In the genomic region with DNA sequence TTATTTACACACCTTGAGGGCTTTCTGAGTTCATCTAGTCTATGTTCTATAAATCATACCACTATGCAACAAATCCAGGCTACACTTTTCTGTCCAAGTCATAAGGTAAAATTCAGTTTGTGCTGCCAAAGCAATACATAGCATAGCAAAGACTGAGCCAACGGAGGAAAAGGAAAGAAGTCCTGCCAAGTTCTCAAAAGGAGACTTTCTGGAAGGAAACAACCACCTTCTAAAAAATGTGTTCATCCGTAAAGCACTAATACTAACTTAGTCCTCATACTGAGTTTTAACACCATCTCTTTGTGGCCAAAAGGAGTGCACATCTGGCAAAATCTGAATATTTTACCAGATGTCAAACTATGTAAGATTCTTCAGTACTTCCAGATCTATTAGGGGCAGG, we compare ENCODE assay signal across 19 cellular contexts.
DNase-seq lines count a peak whose midpoint lies in the region; FAIRE-seq and TF ChIP-seq lines count a peak whose summit lies in the region.
"Had no signal": no experiment of that assay in that cellular context is flagged by ENCODE, and none has a peak within 500 bp of the region (broad histone marks: within the 10 kb centered on the region; RNA-seq: fewer than 3 reads in every experiment).

No MANE protein-coding gene starts in this region.

- peak; percentile 32 for DNase-seq in astrocyte of the cerebellum (ENCODE audit: low read depth)
- peak; percentile 77 for DNase-seq in endothelial cell of umbilical vein (ENCODE audit: low read depth, low spot score)
- peak; percentile 14 for DNase-seq in glomerular endothelial cell (ENCODE audit: extremely low read depth, low read depth, low spot score)
- DNase-seq in pons (ENCODE audit: low spot score) = peak; percentile 21
- no peak for DNase-seq in CD4-positive, alpha-beta memory T cell
- no peak for DNase-seq in RCC 7860 (ENCODE audit: low spot score)
- DNase-seq in ovary = no peak
- DNase-seq in activated CD8-positive, alpha-beta memory T cell treated with anti-CD3 and anti-CD28 coated beads, Interleukin-2, amount 50 U/mL, for 48 hours = no peak
- DNase-seq: 8988T; Calu3; CD8-positive, alpha-beta T cell; DMS79 treated with DMSO at 0.1 percent for 48 hours; GF-D8; GOT3; H7; HFFc6 had no signal

- peaks cover 0 to 1% (median 0%) of the 10 kb centered on the region in 8 donors for H3K9me3 Mint-ChIP-seq in CD4-positive, alpha-beta memory T cell
- H3K9me3 Mint-ChIP-seq: CD14-positive monocyte; CD8-positive, alpha-beta T cell; HFFc6 had no signal

- H3K4me2 ChIP-seq in endothelial cell of umbilical vein (ENCODE audit: insufficient read depth, low read length) = no peak overlapping the region
- H3K4me2 ChIP-seq: BLaER1 had no signal

- TF ChIP-seq POLR2A in endothelial cell of umbilical vein (IDR thresholded peaks at IDR 0.05; ENCODE audit: low read depth, low read length) (no peak), ovary (IDR thresholded peaks at IDR 0.05) (no peak)

- POLR2A ChIA-PET in endothelial cell of umbilical vein (lab: Charles Lee) = no interaction called here
- POLR2A ChIA-PET in CD4-positive, alpha-beta memory T cell (lab: Charles Lee; ENCODE audit: partially characterized antibody) = no interaction called here

- H3K36me3 Mint-ChIP-seq in CD4-positive, alpha-beta memory T cell = no peaks in the 10 kb centered on the region
- H3K36me3 Mint-ChIP-seq: CD14-positive monocyte; CD8-positive, alpha-beta T cell had no signal

- H3K27ac Mint-ChIP-seq in CD4-positive, alpha-beta memory T cell = no peak overlapping the region
- H3K27ac Mint-ChIP-seq: CD14-positive monocyte; CD8-positive, alpha-beta T cell; HFFc6 had no signal

- in situ Hi-C loops in astrocyte of the cerebellum (cut with HindIII; ENCODE audit: low sequenced_read_pairs) = no loop called here

- H2AFZ ChIP-seq in endothelial cell of umbilical vein (ENCODE audit: low read depth, low read length) = no peak overlapping the region

- H3K4me3 Mint-ChIP-seq in CD4-positive, alpha-beta memory T cell = no peak overlapping the region
- H3K4me3 Mint-ChIP-seq: CD14-positive monocyte; CD8-positive, alpha-beta T cell; HFFc6 had no signal

- H3K4me3 ChIP-seq in astrocyte of the cerebellum (ENCODE audit: low read depth, low read length) = no peak overlapping the region
- H3K4me3 ChIP-seq in endothelial cell of umbilical vein (replicated peaks in 1 of 3; ENCODE audit: insufficient read depth in 1 of 3, low read depth in 1 of 3, low read length in 3 of 3) = no peak overlapping the region
- H3K4me3 ChIP-seq in CD4-positive, alpha-beta memory T cell (ENCODE audit: low read length in 2 of 2) = no peak overlapping the region
- H3K4me3 ChIP-seq in ovary = no peak overlapping the region
- H3K4me3 ChIP-seq: BLaER1 had no signal

- H3K9me3 ChIP-seq in endothelial cell of umbilical vein (replicated peaks; ENCODE audit: control insufficient read depth, insufficient read depth, low read length) = no peaks in the 10 kb centered on the region
- no peaks in the 10 kb centered on the region for H3K9me3 ChIP-seq in CD4-positive, alpha-beta memory T cell (ENCODE audit: control insufficient read depth in 1 of 2, low read length in 2 of 2)
- H3K9me3 ChIP-seq in ovary = no peaks in the 10 kb centered on the region
- H3K9me3 ChIP-seq: BLaER1 had no signal

- H3K4me1 ChIP-seq in endothelial cell of umbilical vein (ENCODE audit: control insufficient read depth, extremely low read depth, insufficient read depth, low read length) (no peaks in the 10 kb centered on the region), ovary (ENCODE audit: insufficient read depth) (peaks cover 2% of the 10 kb centered on the region)
- no peaks in the 10 kb centered on the region for H3K4me1 ChIP-seq in CD4-positive, alpha-beta memory T cell (ENCODE audit: insufficient read depth, low read length)
- H3K4me1 ChIP-seq: BLaER1 had no signal

- TF ChIP-seq CTCF in astrocyte of the cerebellum (IDR thresholded peaks at IDR 0.05; ENCODE audit: low read depth, low read length, missing control alignments) = no peak
- TF ChIP-seq CTCF in endothelial cell of umbilical vein (IDR thresholded peaks at IDR 0.05; ENCODE audit: extremely low read depth in 1 of 2, insufficient read depth in 1 of 2, low read depth in 1 of 2, low read length in 2 of 2) = no peak
- TF ChIP-seq CTCF in ovary (IDR thresholded peaks at IDR 0.05) = no peak

- dilution Hi-C loops in endothelial cell of umbilical vein (cut with MboI; ENCODE audit: extremely low pct_ligation_motif_present, low sequenced_read_pairs) = no loop called here

- no peaks in the 10 kb centered on the region for H3K4me1 Mint-ChIP-seq in CD4-positive, alpha-beta memory T cell
- H3K4me1 Mint-ChIP-seq: CD14-positive monocyte had no signal

- BruUV-seq in endothelial cell of umbilical vein (replicated peaks; lab: Mats Ljungman, UMichigan) = no TSS peak

- H3K79me2 ChIP-seq in endothelial cell of umbilical vein (ENCODE audit: control insufficient read depth, insufficient read depth, low read length) = no peaks in the 10 kb centered on the region

- H3K9me1 ChIP-seq in endothelial cell of umbilical vein (replicated peaks; ENCODE audit: control insufficient read depth, extremely low read depth, insufficient read depth, low read length) = peaks cover 2% of the 10 kb centered on the region

- H3K9ac ChIP-seq in endothelial cell of umbilical vein (replicated peaks; ENCODE audit: extremely low read depth, insufficient read depth, low read length) = no peak overlapping the region
- H3K9ac ChIP-seq: BLaER1 had no signal

- H3K36me3 ChIP-seq in endothelial cell of umbilical vein (ENCODE audit: control insufficient read depth in 2 of 2, extremely low read depth in 1 of 2, insufficient read depth in 2 of 2, low read length in 2 of 2) = peaks cover 0 to 2% of the 10 kb centered on the region in 2 experiments
- no peaks in the 10 kb centered on the region for H3K36me3 ChIP-seq in CD4-positive, alpha-beta memory T cell (ENCODE audit: insufficient read depth, low read length)
- H3K36me3 ChIP-seq in ovary = no peaks in the 10 kb centered on the region
- H3K36me3 ChIP-seq: BLaER1 had no signal

- intact Hi-C loops in endothelial cell of umbilical vein (cut with micrococcal nuclease) = no loop called here
- intact Hi-C loops in CD4-positive, alpha-beta memory T cell (cut with micrococcal nuclease) = no loop called here
- intact Hi-C loops in ovary (cut with DNase I) = no loop called here

- no peaks in the 10 kb centered on the region for H4K20me1 ChIP-seq in endothelial cell of umbilical vein (replicated peaks; ENCODE audit: control insufficient read depth, extremely low read depth, insufficient read depth, low read length)
- H4K20me1 ChIP-seq: BLaER1 had no signal

- 16 to 42% (median 28%) methylated on average over 2 of the region's 2 CpGs for WGBS in ovary, 3 donors

- FAIRE-seq in endothelial cell of umbilical vein (lab: Jason Lieb, UNC) (no peak), RCC 7860 (lab: Jason Lieb, UNC) (no peak)
- FAIRE-seq: HTR-8/SVneo had no signal

- H3K27me3 ChIP-seq in endothelial cell of umbilical vein (ENCODE audit: control insufficient read depth in 2 of 2, insufficient read depth in 2 of 2, low read length in 2 of 2) (no peaks in the 10 kb centered on the region), ovary (no peaks in the 10 kb centered on the region)
- H3K27me3 ChIP-seq in CD4-positive, alpha-beta memory T cell (ENCODE audit: insufficient read depth, low read length) = no peaks in the 10 kb centered on the region
- H3K27me3 ChIP-seq: BLaER1 had no signal

- TF ChIP-seq EP300 in ovary (IDR thresholded peaks at IDR 0.05) = no peak

- CTCF ChIA-PET in endothelial cell of umbilical vein (lab: Charles Lee) = no interaction called here
- CTCF ChIA-PET in CD4-positive, alpha-beta memory T cell (lab: Charles Lee; ENCODE audit: partially characterized antibody) = no interaction called here

- peaks cover 2 to 4% of the 10 kb centered on the region in 2 donors for H3K27me3 Mint-ChIP-seq in CD4-positive, alpha-beta memory T cell

- H3K27ac ChIP-seq in endothelial cell of umbilical vein (ENCODE audit: insufficient read depth, low read depth, low read length) = no peak overlapping the region
- H3K27ac ChIP-seq in CD4-positive, alpha-beta memory T cell (ENCODE audit: low read depth, low read length) = no peak overlapping the region
- H3K27ac ChIP-seq in ovary = no peak overlapping the region
- H3K27ac ChIP-seq: BLaER1 had no signal

TF ChIP-seq in endothelial cell of umbilical vein, 7 proteins besides CTCF, POLR2A, EP300 and RAD21:
- TF ChIP-seq JUN (IDR thresholded peaks at IDR 0.05; ENCODE audit: borderline replicate concordance, insufficient read depth, insufficient read length, low read depth) (no peak), GATA2 (IDR thresholded peaks at IDR 0.05; ENCODE audit: insufficient read depth, insufficient read length, low read depth, low read length) (no peak), POLR2AphosphoS5 (IDR thresholded peaks at IDR 0.05; ENCODE audit: insufficient read depth, low read depth, low read length) (no peak), FOS (IDR thresholded peaks at IDR 0.05; ENCODE audit: borderline replicate concordance, insufficient read depth, low read length) (no peak), EZH2 (IDR thresholded peaks at IDR 0.05; ENCODE audit: borderline replicate concordance, low read depth, low read length, severe bottlenecking) (no peak), MYC (IDR thresholded peaks at IDR 0.05; ENCODE audit: low read depth, low read length) (no peak)
- TF ChIP-seq, protein P1, sequence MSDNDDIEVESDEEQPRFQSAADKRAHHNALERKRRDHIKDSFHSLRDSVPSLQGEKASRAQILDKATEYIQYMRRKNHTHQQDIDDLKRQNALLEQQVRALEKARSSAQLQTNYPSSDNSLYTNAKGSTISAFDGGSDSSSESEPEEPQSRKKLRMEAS (IDR thresholded peaks at IDR 0.05; ENCODE audit: insufficient read depth, insufficient read length) = no peak
TF ChIP-seq in endothelial cell of umbilical vein: peak in this region for 0.

Comparison
In these comparisons a context has a peak if more than half of its experiments do, and no peak if none do; other contexts are left out.
1. DNase-seq: peak in astrocyte of the cerebellum (single experiment), endothelial cell of umbilical vein (single experiment), glomerular endothelial cell (single experiment) and pons (single experiment); none in CD4-positive, alpha-beta memory T cell (0 of 5), RCC 7860 (single experiment), ovary (0 of 5) and activated CD8-positive, alpha-beta memory T cell treated with anti-CD3 and anti-CD28 coated beads, Interleukin-2, amount 50 U/mL, for 48 hours (single experiment).